Comparison of ENCODE assay signal across 11 cellular contexts in genomic region chr2:205708231-205708631, GRCh38. TPM values are rescaled to one million over a fixed set of nuclear protein-coding genes. Genes with fewer than 3 reads are reported as not detected.
DNase-seq lines count a peak whose midpoint lies in the region; ATAC-seq and TF ChIP-seq lines count a peak whose summit lies in the region.
"Had no signal": no experiment of that assay in that cellular context is flagged by ENCODE, and none has a peak within 500 bp of the region (broad histone marks: within the 10 kb centered on the region; RNA-seq: fewer than 3 reads in every experiment).

No MANE protein-coding gene starts in this region.

- H3K27me3 Mint-ChIP-seq in stimulated activated naive CD8-positive, alpha-beta T cell treated with anti-CD3 and anti-CD28 coated beads, Interleukin-15, amount 100 ng/mL, for 72 hours: no peaks in the 10 kb centered on the region
- H3K27me3 Mint-ChIP-seq in T-helper 17 cell: peaks cover 3% of the 10 kb centered on the region

- peak overlapping the region; percentile 68 for H3K27ac ChIP-seq in skeletal muscle tissue (ENCODE audit: low read depth, low read length)

- H3K9me3 Mint-ChIP-seq in stimulated activated naive CD8-positive, alpha-beta T cell treated with anti-CD3 and anti-CD28 coated beads, Interleukin-15, amount 100 ng/mL, for 72 hours: no peaks in the 10 kb centered on the region
- H3K9me3 Mint-ChIP-seq: CD8-positive, alpha-beta memory T cell; effector memory CD8-positive, alpha-beta T cell; T-helper 2 cell treated with Interferon-gamma antibody and Interleukin-4, amounts not matched to agents 5 μg/mL and 100 μg/mL, for 36 hours had no signal

- DNase-seq in EH (ENCODE audit: low read depth): peak; percentile 65
- DNase-seq in astrocyte of the spinal cord (ENCODE audit: low read depth, low spot score): peak; percentile 93
- peak; percentile 43 for DNase-seq in hepatic stellate cell (ENCODE audit: low spot score)
- no peak for DNase-seq in activated CD4-positive, CD25-positive, alpha-beta regulatory T cell treated with anti-CD3 and anti-CD28 coated beads, Interleukin-2, amount 50 U/mL, for 72 hours
- no peak for DNase-seq in stimulated activated naive CD8-positive, alpha-beta T cell treated with anti-CD3 and anti-CD28 coated beads, Interleukin-15, amount 100 ng/mL, for 72 hours
- no peak for DNase-seq in T-helper 17 cell
- DNase-seq: CD8-positive, alpha-beta memory T cell; effector memory CD8-positive, alpha-beta T cell had no signal

- ATAC-seq in GM19035 (IDR thresholded peaks at IDR 0.05; ENCODE audit: unreplicated experiment) (no peak), T-helper 17 cell (no peak)
- ATAC-seq in stimulated activated naive CD8-positive, alpha-beta T cell treated with anti-CD3 and anti-CD28 coated beads, Interleukin-15, amount 100 ng/mL, for 72 hours: no peak
- ATAC-seq: effector memory CD8-positive, alpha-beta T cell had no signal

- no peaks in the 10 kb centered on the region for H3K27me3 ChIP-seq in skeletal muscle tissue (ENCODE audit: control insufficient read depth in 3 of 3, insufficient read depth in 3 of 3, low read length in 3 of 3)

- no peaks in the 10 kb centered on the region for H3K36me3 Mint-ChIP-seq in T-helper 17 cell (ENCODE audit: low read depth)
- H3K36me3 Mint-ChIP-seq: CD8-positive, alpha-beta memory T cell had no signal

- no peak for TF ChIP-seq CTCF in astrocyte of the spinal cord (IDR thresholded peaks at IDR 0.05; ENCODE audit: low read depth, low read length)

- H3K9me3 ChIP-seq in skeletal muscle tissue (ENCODE audit: control insufficient read depth in 3 of 3, low read length in 3 of 3): no peaks in the 10 kb centered on the region
- H3K9me3 ChIP-seq in T-helper 17 cell (ENCODE audit: control insufficient read depth, low read length, poor library complexity, severe bottlenecking): no peaks in the 10 kb centered on the region

- no peak overlapping the region for H3K4me3 Mint-ChIP-seq in stimulated activated naive CD8-positive, alpha-beta T cell treated with anti-CD3 and anti-CD28 coated beads, Interleukin-15, amount 100 ng/mL, for 72 hours
- H3K4me3 Mint-ChIP-seq in T-helper 17 cell: no peak overlapping the region
- H3K4me3 Mint-ChIP-seq: CD8-positive, alpha-beta memory T cell; effector memory CD8-positive, alpha-beta T cell; T-helper 2 cell treated with Interferon-gamma antibody and Interleukin-4, amounts not matched to agents 5 μg/mL and 100 μg/mL, for 36 hours had no signal

- H3K4me1 Mint-ChIP-seq in stimulated activated naive CD8-positive, alpha-beta T cell treated with anti-CD3 and anti-CD28 coated beads, Interleukin-15, amount 100 ng/mL, for 72 hours: peaks cover 38% of the 10 kb centered on the region
- peaks cover 12% of the 10 kb centered on the region for H3K4me1 Mint-ChIP-seq in T-helper 17 cell

- H3K4me3 ChIP-seq in astrocyte of the spinal cord (ENCODE audit: low read depth, low read length) (no peak overlapping the region), skeletal muscle tissue (ENCODE audit: low read length in 3 of 3) (no peak overlapping the region)

- H3K9ac ChIP-seq in skeletal muscle tissue (ENCODE audit: low read depth in 1 of 3, low read length in 3 of 3): no peak overlapping the region

- no peaks in the 10 kb centered on the region for H3K36me3 ChIP-seq in skeletal muscle tissue (ENCODE audit: control insufficient read depth in 3 of 3, insufficient read depth in 3 of 3, low read length in 3 of 3)

- H3K27ac Mint-ChIP-seq in stimulated activated naive CD8-positive, alpha-beta T cell treated with anti-CD3 and anti-CD28 coated beads, Interleukin-15, amount 100 ng/mL, for 72 hours: no peak overlapping the region
- no peak overlapping the region for H3K27ac Mint-ChIP-seq in T-helper 17 cell
- H3K27ac Mint-ChIP-seq: CD8-positive, alpha-beta memory T cell; effector memory CD8-positive, alpha-beta T cell; T-helper 2 cell treated with Interferon-gamma antibody and Interleukin-4, amounts not matched to agents 5 μg/mL and 100 μg/mL, for 36 hours had no signal

- peaks cover 12 to 35% (median 23%) of the 10 kb centered on the region in 3 donors for H3K4me1 ChIP-seq in skeletal muscle tissue (ENCODE audit: control insufficient read depth in 3 of 3, insufficient read depth in 3 of 3, low read length in 3 of 3)

- in situ Hi-C loops in astrocyte of the spinal cord (cut with HindIII; ENCODE audit: low sequenced_read_pairs): no loop called here

RNA-seq across cellular contexts. Expression of gene NRP2, which starts 25.9 kb away (rescaled TPM):
- total RNA-seq in skeletal muscle tissue (31.8 TPM), T-helper 17 cell (1 to 10 TPM in 1 of 2 donors, under 1 TPM in 1; 0.68 to 3.1 TPM)

Comparison
In these comparisons a context has a peak if more than half of its experiments do, and no peak if none do; other contexts are left out.
1. DNase-seq: peak in EH (single experiment), astrocyte of the spinal cord (single experiment) and hepatic stellate cell (single experiment); none in activated CD4-positive, CD25-positive, alpha-beta regulatory T cell treated with anti-CD3 and anti-CD28 coated beads, Interleukin-2, amount 50 U/mL, for 72 hours (single experiment), stimulated activated naive CD8-positive, alpha-beta T cell treated with anti-CD3 and anti-CD28 coated beads, Interleukin-15, amount 100 ng/mL, for 72 hours (0 of 2) and T-helper 17 cell (0 of 3).